ENCODE assay signal across 13 cellular contexts in the genomic region with DNA sequence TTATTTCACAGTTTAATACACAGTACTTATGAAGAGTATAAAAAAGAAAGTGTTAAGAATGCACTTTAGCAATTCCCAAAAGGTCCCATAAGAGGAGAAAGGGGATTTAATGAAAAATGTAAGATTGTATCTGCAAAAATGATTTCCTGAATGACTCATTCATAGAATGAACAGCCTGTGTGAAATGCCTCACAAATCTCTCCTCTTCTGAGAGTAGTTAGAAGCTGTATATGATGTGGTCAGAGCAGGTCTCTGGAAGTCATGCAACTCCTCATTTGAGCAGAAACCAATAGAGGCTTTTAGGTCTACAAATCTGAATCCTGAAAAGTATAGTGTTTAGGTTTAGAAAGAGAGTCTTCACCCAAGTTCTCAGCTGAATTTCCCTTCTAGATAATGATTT.
DNase-seq lines count a peak whose midpoint lies in the region; ATAC-seq and TF ChIP-seq lines count a peak whose summit lies in the region.
"Had no signal": no experiment of that assay in that cellular context is flagged by ENCODE, and none has a peak within 500 bp of the region (broad histone marks: within the 10 kb centered on the region; RNA-seq: fewer than 3 reads in every experiment).

No MANE protein-coding gene starts in this region.

- no peak overlapping the region for H3K14ac ChIP-seq in neuronal stem cell (ENCODE audit: low read length)

- H3K9me2 ChIP-seq in Karpas-422 (replicated peaks; ENCODE audit: insufficient read depth, low read length): no peaks in the 10 kb centered on the region; the same call in 1 of the 2 replicates

- DNase-seq in AG20443 (ENCODE audit: low spot score) (peak; percentile 29), amniotic stem cell (lab: John Stamatoyannopoulos, UW) (peak; percentile 22), neuronal stem cell (ENCODE audit: low spot score) (no peak), glutamatergic neuron (no peak), upper lobe of left lung (no peak), Karpas-422 (no peak)
- DNase-seq: hippocampal formation; NCI-H1694; stimulated activated CD4-positive, alpha-beta T cell treated with anti-CD3 and anti-CD28 coated beads, Interleukin-12 subunit alpha, Interleukin-12 subunit beta, amount 100 ng/mL, for 4 hours; stimulated activated naive CD4-positive, alpha-beta T cell had no signal

- no peak overlapping the region for H3K4me3 ChIP-seq in neuronal stem cell (ENCODE audit: low read length in 2 of 2)
- no peak overlapping the region for H3K4me3 ChIP-seq in upper lobe of left lung
- H3K4me3 ChIP-seq in Karpas-422 (ENCODE audit: low read length): no peak overlapping the region

- no peak overlapping the region for H3K27ac ChIP-seq in neuronal stem cell (replicated peaks; ENCODE audit: low read length)
- no peak overlapping the region for H3K27ac ChIP-seq in upper lobe of left lung
- H3K27ac ChIP-seq in Karpas-422 (ENCODE audit: low read length): no peak overlapping the region

- no peak overlapping the region for H3K18ac ChIP-seq in neuronal stem cell (ENCODE audit: low read length)

- H3K27ac Mint-ChIP-seq in glutamatergic neuron (ENCODE audit: unreplicated experiment): no peak overlapping the region
- H3K27ac Mint-ChIP-seq: B cell had no signal

- no peak overlapping the region for H3K4ac ChIP-seq in neuronal stem cell (ENCODE audit: low read length)

- no peaks in the 10 kb centered on the region for H3K36me3 ChIP-seq in neuronal stem cell (replicated peaks in 1 of 2; ENCODE audit: control insufficient read depth in 2 of 2, insufficient read depth in 2 of 2, low read length in 2 of 2)
- H3K36me3 ChIP-seq in upper lobe of left lung: no peaks in the 10 kb centered on the region
- H3K36me3 ChIP-seq in Karpas-422 (ENCODE audit: insufficient read depth, low read length): no peaks in the 10 kb centered on the region

- no peak overlapping the region for H4K8ac ChIP-seq in neuronal stem cell (ENCODE audit: low read depth, low read length)

- H3K23ac ChIP-seq in neuronal stem cell (ENCODE audit: low read depth, low read length, poor library complexity): no peak overlapping the region

- H3K4me3 Mint-ChIP-seq in glutamatergic neuron (ENCODE audit: unreplicated experiment): no peak overlapping the region
- H3K4me3 Mint-ChIP-seq: B cell had no signal

- no peak for TF ChIP-seq POLR2A in upper lobe of left lung (IDR thresholded peaks at IDR 0.05)

- peaks cover 2% of the 10 kb centered on the region for H3K9me3 Mint-ChIP-seq in glutamatergic neuron (ENCODE audit: unreplicated experiment)

- H3K4me2 ChIP-seq in neuronal stem cell (ENCODE audit: insufficient read depth, low read length, poor library complexity, severe bottlenecking) (no peak overlapping the region), Karpas-422 (ENCODE audit: low read depth, low read length, poor library complexity, severe bottlenecking) (no peak overlapping the region)

- peak; percentile 75 for ATAC-seq in GM21390 (IDR thresholded peaks at IDR 0.05; ENCODE audit: unreplicated experiment)
- ATAC-seq in HG03469 (IDR thresholded peaks at IDR 0.05; ENCODE audit: unreplicated experiment): peak; percentile 55
- ATAC-seq in upper lobe of left lung (ENCODE audit: low FRiP score in 2 of 2): no peak

- no peak for TF ChIP-seq EP300 in upper lobe of left lung (IDR thresholded peaks at IDR 0.05)

- H3K79me2 ChIP-seq in Karpas-422 (ENCODE audit: low read length): no peaks in the 10 kb centered on the region

- no peaks in the 10 kb centered on the region for H3K27me3 ChIP-seq in neuronal stem cell (ENCODE audit: control insufficient read depth in 3 of 3, insufficient read depth in 3 of 3, low read depth in 1 of 3, low read length in 3 of 3)
- no peaks in the 10 kb centered on the region for H3K27me3 ChIP-seq in upper lobe of left lung
- H3K27me3 ChIP-seq in Karpas-422 (ENCODE audit: low read length): no peaks in the 10 kb centered on the region

- H3K79me1 ChIP-seq in neuronal stem cell (ENCODE audit: low read depth, low read length): no peaks in the 10 kb centered on the region

- no peak overlapping the region for H2AK5ac ChIP-seq in neuronal stem cell (ENCODE audit: low read depth, low read length)

- H4K91ac ChIP-seq in neuronal stem cell (ENCODE audit: low read depth, low read length, poor library complexity): no peak overlapping the region

- H3K27me3 Mint-ChIP-seq in glutamatergic neuron (ENCODE audit: unreplicated experiment): no peaks in the 10 kb centered on the region
- H3K27me3 Mint-ChIP-seq: B cell had no signal

- H2AFZ ChIP-seq in neuronal stem cell (ENCODE audit: low read length) (no peak overlapping the region), Karpas-422 (ENCODE audit: low read length) (no peak overlapping the region)

- H3K9me3 ChIP-seq in neuronal stem cell (replicated peaks in 1 of 2; ENCODE audit: control insufficient read depth in 2 of 2, insufficient read depth in 1 of 2, low read depth in 1 of 2, low read length in 2 of 2) (no peaks in the 10 kb centered on the region), upper lobe of left lung (no peaks in the 10 kb centered on the region), Karpas-422 (ENCODE audit: low read length) (no peaks in the 10 kb centered on the region; the same call in 1 of the 2 replicates)

- no peaks in the 10 kb centered on the region for H3K4me1 Mint-ChIP-seq in glutamatergic neuron (ENCODE audit: low read depth, unreplicated experiment)
- H3K4me1 Mint-ChIP-seq: B cell had no signal

- H3K36me3 Mint-ChIP-seq in glutamatergic neuron (ENCODE audit: unreplicated experiment): no peaks in the 10 kb centered on the region

- no peak overlapping the region for H2BK12ac ChIP-seq in neuronal stem cell (ENCODE audit: low read length)

- no peak overlapping the region for H2BK120ac ChIP-seq in neuronal stem cell (ENCODE audit: low read depth, low read length)

- TF ChIP-seq CTCF in glutamatergic neuron (IDR thresholded peaks at IDR 0.05; ENCODE audit: partially characterized antibody, unreplicated experiment): no peak
- no peak for TF ChIP-seq CTCF in upper lobe of left lung (IDR thresholded peaks at IDR 0.05)

- H2BK15ac ChIP-seq in neuronal stem cell (ENCODE audit: low read length): no peak overlapping the region

- no peaks in the 10 kb centered on the region for H4K20me1 ChIP-seq in Karpas-422 (ENCODE audit: insufficient read depth, low read depth, low read length)

- H3K4me1 ChIP-seq in neuronal stem cell (ENCODE audit: control insufficient read depth in 2 of 2, insufficient read depth in 1 of 2, low read depth in 1 of 2, low read length in 2 of 2): no peaks in the 10 kb centered on the region
- no peaks in the 10 kb centered on the region for H3K4me1 ChIP-seq in upper lobe of left lung
- H3K4me1 ChIP-seq in Karpas-422 (ENCODE audit: low read length): no peaks in the 10 kb centered on the region

- H3K9ac ChIP-seq in neuronal stem cell (ENCODE audit: low read depth, low read length, poor library complexity): no peak overlapping the region
- H3K9ac ChIP-seq in Karpas-422 (ENCODE audit: low read length): no peak overlapping the region

- no peak overlapping the region for H2BK5ac ChIP-seq in neuronal stem cell (ENCODE audit: low read length)

Comparison
In these comparisons a context has a peak if more than half of its experiments do, and no peak if none do; other contexts are left out.
1. DNase-seq: peak in AG20443 (single experiment) and amniotic stem cell (single experiment); none in neuronal stem cell (single experiment), glutamatergic neuron (single experiment), upper lobe of left lung (0 of 2) and Karpas-422 (single experiment).
2. ATAC-seq: peak in GM21390 (single experiment) and HG03469 (single experiment); none in upper lobe of left lung (0 of 2).